In genomic region chr19:57280165-57280912, GRCh38 we compare ENCODE assay signal across 1 cellular context.
TF ChIP-seq lines count a peak whose summit lies in the region.

TSS of gene ZNF460 (plus strand) at chr19:57280485. CDS start at chr19:57280807, 322 bp downstream.

TF ChIP-seq in HCT116, 20 proteins besides CTCF, POLR2A, EP300 and RAD21 (continued from another document):
- TF ChIP-seq, protein P1, sequence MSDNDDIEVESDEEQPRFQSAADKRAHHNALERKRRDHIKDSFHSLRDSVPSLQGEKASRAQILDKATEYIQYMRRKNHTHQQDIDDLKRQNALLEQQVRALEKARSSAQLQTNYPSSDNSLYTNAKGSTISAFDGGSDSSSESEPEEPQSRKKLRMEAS (IDR thresholded peaks at IDR 0.05) = no peak; the same call in 1 of the 2 replicates
- TF ChIP-seq FOSL1 (IDR thresholded peaks at IDR 0.05; ENCODE audit: low read depth) (no peak), YY1 (IDR thresholded peaks at IDR 0.05; ENCODE audit: extremely low read depth, insufficient replicate concordance, low read depth, low read length) (peak; percentile 78), POLR2AphosphoS5 (IDR thresholded peaks at IDR 0.05; ENCODE audit: low read depth, low read length) (no peak), EGR1 (IDR thresholded peaks at IDR 0.05; ENCODE audit: low read depth) (0 out of 2 replicates have a peak, but pooled peaks have one; percentile 36), SP1 (IDR thresholded peaks at IDR 0.05; ENCODE audit: low read depth) (peak; percentile 74), SIN3A (IDR thresholded peaks at IDR 0.05; ENCODE audit: low read depth) (peak; percentile 45), TCF7L2 (IDR thresholded peaks at IDR 0.05; ENCODE audit: borderline replicate concordance, extremely low read depth, insufficient read depth, insufficient read length) (peak; percentile 22), CBX3 (IDR thresholded peaks at IDR 0.05; ENCODE audit: low read depth) (no peak; the same call in 1 of the 2 replicates)
TF ChIP-seq in HCT116: peak in this region for 6.
